1 cellular context compared by ENCODE assay signal in genomic region chr17:32349854-32350661, GRCh38.
A peak's percentile ranks its signal among the peaks of the same experiment; 100 is the strongest.
TF ChIP-seq lines count a peak whose summit lies in the region.

ZNF207 (plus strand) TSS chr17:32350157; CDS start chr17:32350286, 129 bp downstream.

TF ChIP-seq in HepG2, 621 proteins besides CTCF, POLR2A, EP300 and RAD21 (continued from another document and continues in another):
- TF ChIP-seq ZNF318 (CRISPR knock-in tag; IDR thresholded peaks at IDR 0.05) = no peak
- peak; percentile 19; the same call in 1 of the 2 replicates for TF ChIP-seq ATF3 (CRISPR knock-in tag; IDR thresholded peaks at IDR 0.05)
- no peak for TF ChIP-seq ZNF121 (CRISPR knock-in tag; IDR thresholded peaks at IDR 0.05)
- TF ChIP-seq KLF11 (CRISPR knock-in tag; IDR thresholded peaks at IDR 0.05) = peak; percentile 48; the same call in 1 of the 2 replicates
- TF ChIP-seq JDP2 (CRISPR knock-in tag; IDR thresholded peaks at IDR 0.05; ENCODE audit: borderline replicate concordance) = no peak
- TF ChIP-seq MEIS2 (CRISPR knock-in tag; IDR thresholded peaks at IDR 0.05) = no peak; the same call in 1 of the 2 replicates
- TF ChIP-seq CAMTA2 (CRISPR knock-in tag; IDR thresholded peaks at IDR 0.05; ENCODE audit: borderline replicate concordance) = 0 out of 2 replicates have a peak, but pooled peaks have one; percentile 55
- TF ChIP-seq SMC3 (IDR thresholded peaks at IDR 0.05; ENCODE audit: low read length) = no peak
- TF ChIP-seq ZNF180 (CRISPR knock-in tag; IDR thresholded peaks at IDR 0.05; ENCODE audit: borderline replicate concordance, low read depth) = no peak
- no peak for TF ChIP-seq ZSCAN30 (CRISPR knock-in tag; IDR thresholded peaks at IDR 0.05)
- 0 out of 2 replicates have a peak, but pooled peaks have one; percentile 36 for TF ChIP-seq BCL6 (CRISPR knock-in tag; IDR thresholded peaks at IDR 0.05)
- no peak for TF ChIP-seq NFIB (CRISPR knock-in tag; IDR thresholded peaks at IDR 0.05; ENCODE audit: borderline replicate concordance)
- TF ChIP-seq RBM39 (IDR thresholded peaks at IDR 0.05; ENCODE audit: low read depth, low read length, poor library complexity, severe bottlenecking) = peak; percentile 38
- no peak for TF ChIP-seq NCOA5 (CRISPR knock-in tag; IDR thresholded peaks at IDR 0.05)
- TF ChIP-seq ZNF510 (CRISPR knock-in tag; IDR thresholded peaks at IDR 0.05; ENCODE audit: low read depth) = no peak
- no peak for TF ChIP-seq THYN1 (CRISPR knock-in tag; IDR thresholded peaks at IDR 0.05; ENCODE audit: borderline replicate concordance, low read depth)
- peak; percentile 97 for TF ChIP-seq ZFX (CRISPR knock-in tag; IDR thresholded peaks at IDR 0.05; ENCODE audit: low read depth)
- peak; percentile 86; the same call in 1 of the 2 replicates for TF ChIP-seq BCL3 (CRISPR knock-in tag; IDR thresholded peaks at IDR 0.05)
- 0 out of 2 replicates have a peak, but pooled peaks have one; percentile 14 for TF ChIP-seq ZNF878 (CRISPR knock-in tag; IDR thresholded peaks at IDR 0.05)
- no peak for TF ChIP-seq AKAP8 (CRISPR knock-in tag; IDR thresholded peaks at IDR 0.05)
- TF ChIP-seq ZNF33B (CRISPR knock-in tag; IDR thresholded peaks at IDR 0.05) = 0 out of 2 replicates have a peak, but pooled peaks have one; percentile 65
- 0 out of 2 replicates have a peak, but pooled peaks have one; percentile 70 for TF ChIP-seq ZNF691 (CRISPR knock-in tag; IDR thresholded peaks at IDR 0.05; ENCODE audit: borderline replicate concordance, low read depth)
- TF ChIP-seq HMGXB3 (CRISPR knock-in tag; IDR thresholded peaks at IDR 0.05; ENCODE audit: borderline replicate concordance) = peak; percentile 29; the same call in 1 of the 2 replicates
- TF ChIP-seq ATF1 (CRISPR knock-in tag; IDR thresholded peaks at IDR 0.05) = no peak; the same call in 1 of the 2 replicates
- TF ChIP-seq HOXA5 (CRISPR knock-in tag; IDR thresholded peaks at IDR 0.05) = peak; percentile 70
- TF ChIP-seq MLLT10 (CRISPR knock-in tag; IDR thresholded peaks at IDR 0.05) = 0 out of 2 replicates have a peak, but pooled peaks have one; percentile 65
- no peak for TF ChIP-seq ZBTB1 (CRISPR knock-in tag; IDR thresholded peaks at IDR 0.05; ENCODE audit: borderline replicate concordance)
- TF ChIP-seq NR2F2 (IDR thresholded peaks at IDR 0.05; ENCODE audit: borderline replicate concordance, low read depth) = peak; percentile 20; the same call in 1 of the 2 replicates
- TF ChIP-seq CSRNP2 (CRISPR knock-in tag; conservative IDR thresholded peaks at IDR 0.05; ENCODE audit: low read depth) = no peak
- TF ChIP-seq PRMT3 (CRISPR knock-in tag; IDR thresholded peaks at IDR 0.05; ENCODE audit: borderline replicate concordance, low read depth) = no peak
- TF ChIP-seq ZNF367 (CRISPR knock-in tag; IDR thresholded peaks at IDR 0.05; ENCODE audit: borderline replicate concordance) = peak; percentile 20; the same call in 1 of the 2 replicates
- no peak; the same call in 1 of the 2 replicates for TF ChIP-seq ZNF383 (CRISPR knock-in tag; IDR thresholded peaks at IDR 0.05; ENCODE audit: borderline replicate concordance)
- TF ChIP-seq BRCA1 (CRISPR knock-in tag; IDR thresholded peaks at IDR 0.05) = peak; percentile 22; the same call in 1 of the 2 replicates
- TF ChIP-seq ZFP62 (CRISPR knock-in tag; IDR thresholded peaks at IDR 0.05) = no peak
- peak; percentile 64 for TF ChIP-seq TGIF2 (CRISPR knock-in tag; IDR thresholded peaks at IDR 0.05)
- no peak for TF ChIP-seq DDIT3 (CRISPR knock-in tag; IDR thresholded peaks at IDR 0.05)
- no peak for TF ChIP-seq TBP (CRISPR knock-in tag; IDR thresholded peaks at IDR 0.05)
- no peak for TF ChIP-seq ZNF674 (CRISPR knock-in tag; IDR thresholded peaks at IDR 0.05; ENCODE audit: low read depth)
- TF ChIP-seq PRDM4 (CRISPR knock-in tag; IDR thresholded peaks at IDR 0.05; ENCODE audit: borderline replicate concordance) = no peak
- TF ChIP-seq FOXK1 (CRISPR knock-in tag; IDR thresholded peaks at IDR 0.05; ENCODE audit: borderline replicate concordance, low read depth) = no peak; the same call in 1 of the 2 replicates
- no peak for TF ChIP-seq TP53 (CRISPR knock-in tag; conservative IDR thresholded peaks at IDR 0.05)
